Comparison of ENCODE assay signal across 24 cellular contexts in genomic region chr2:108305901-108306300, GRCh38. TPM values are rescaled to one million over a fixed set of nuclear protein-coding genes. Genes with fewer than 3 reads are reported as not detected.
"Had no signal": no experiment of that assay in that cellular context is flagged by ENCODE, and none has a peak within 500 bp of the region (broad histone marks: within the 10 kb centered on the region; RNA-seq: fewer than 3 reads in every experiment).

No MANE protein-coding gene starts in this region.

- H3K9me3 Mint-ChIP-seq: activated CD4-positive, alpha-beta memory T cell treated with anti-CD3 and anti-CD28 coated beads for 36 hours; activated naive CD8-positive, alpha-beta T cell treated with anti-CD3 and anti-CD28 coated beads, Interleukin-2, amount 50 U/mL, for 24 hours; neural crest cell; T-helper 1 cell treated with Interleukin-12 subunit alpha and Interleukin-12 subunit beta and Interleukin-4 antibody, amounts not matched to agents 30 μg/mL and 1 μg/mL, for 36 hours had no signal

- ATAC-seq: activated naive CD8-positive, alpha-beta T cell treated with anti-CD3 and anti-CD28 coated beads, Interleukin-2, amount 50 U/mL, for 24 hours; esophagus mucosa; gastrocnemius medialis; lower lobe of right lung; mucosa of descending colon; stimulated activated naive CD8-positive, alpha-beta T cell treated with anti-CD3 and anti-CD28 coated beads, Interleukin-15, Interleukin-2, amounts not matched to agents 100 U/mL and 50 U/mL, for 24 hours had no signal

- H3K27ac ChIP-seq: brain microvascular endothelial cell, gastrocnemius medialis, lower lobe of right lung had no signal

- FAIRE-seq: colon, keratinocyte had no signal

- H3K36me3 Mint-ChIP-seq: activated CD4-positive, alpha-beta memory T cell treated with anti-CD3 and anti-CD28 coated beads for 36 hours had no signal

- H3K36me3 ChIP-seq: brain microvascular endothelial cell, gastrocnemius medialis, lower lobe of right lung had no signal

- H3K27me3 Mint-ChIP-seq: activated naive CD8-positive, alpha-beta T cell treated with anti-CD3 and anti-CD28 coated beads, Interleukin-2, amount 50 U/mL, for 24 hours had no signal

- H3K4me3 ChIP-seq: gastrocnemius medialis, lower lobe of right lung, mucosa of descending colon had no signal

- H3K4me3 Mint-ChIP-seq: activated CD4-positive, alpha-beta memory T cell treated with anti-CD3 and anti-CD28 coated beads for 36 hours; activated naive CD8-positive, alpha-beta T cell treated with anti-CD3 and anti-CD28 coated beads, Interleukin-2, amount 50 U/mL, for 24 hours; neural crest cell; T-helper 1 cell treated with Interleukin-12 subunit alpha and Interleukin-12 subunit beta and Interleukin-4 antibody, amounts not matched to agents 30 μg/mL and 1 μg/mL, for 36 hours had no signal

- H3K4me1 ChIP-seq: gastrocnemius medialis, lower lobe of right lung had no signal

- H3K27me3 ChIP-seq: brain microvascular endothelial cell, gastrocnemius medialis had no signal

- H3K9me3 ChIP-seq: gastrocnemius medialis, lower lobe of right lung, mucosa of descending colon had no signal

- H3K4me1 Mint-ChIP-seq: neural crest cell had no signal

- H3K27ac Mint-ChIP-seq: activated CD4-positive, alpha-beta memory T cell treated with anti-CD3 and anti-CD28 coated beads for 36 hours; activated naive CD8-positive, alpha-beta T cell treated with anti-CD3 and anti-CD28 coated beads, Interleukin-2, amount 50 U/mL, for 24 hours; T-helper 1 cell treated with Interleukin-12 subunit alpha and Interleukin-12 subunit beta and Interleukin-4 antibody, amounts not matched to agents 30 μg/mL and 1 μg/mL, for 36 hours had no signal

- DNase-seq: activated CD4-positive, alpha-beta memory T cell treated with anti-CD3 and anti-CD28 coated beads for 36 hours; activated CD4-positive, alpha-beta T cell treated with anti-CD3 and anti-CD28 coated beads for 48 hours; activated effector memory CD4-positive, alpha-beta T cell treated with anti-CD3 and anti-CD28 coated beads, Interleukin-2, amount 50 U/mL, for 16 hours; activated naive CD4-positive, alpha-beta T cell treated with anti-CD3 and anti-CD28 coated beads, Interleukin-2, amount 50 U/mL, for 16 hours; activated naive CD8-positive, alpha-beta T cell treated with anti-CD3 and anti-CD28 coated beads, Interleukin-2, amount 50 U/mL, for 24 hours; brain microvascular endothelial cell; central memory CD4-positive, alpha-beta T cell; effector memory CD4-positive, alpha-beta T cell; gastrocnemius medialis; head of caudate nucleus; hypothalamus; lower lobe of right lung; mesendoderm; mucosa of descending colon; retina; stimulated activated CD4-positive, alpha-beta T cell treated with anti-CD3 and anti-CD28 coated beads, Interleukin-4, amount 100 ng/mL, for 4 hours; stimulated activated naive CD8-positive, alpha-beta T cell treated with anti-CD3 and anti-CD28 coated beads, Interleukin-15, Interleukin-2, amounts not matched to agents 100 U/mL and 50 U/mL, for 24 hours; T1000 had no signal

RNA-seq across cellular contexts. Expression of gene SULT1C2, which starts 17.2 kb away (rescaled TPM):
- total RNA-seq: activated CD4-positive, alpha-beta memory T cell treated with anti-CD3 and anti-CD28 coated beads for 36 hours; dermis microvascular lymphatic vessel endothelial cell; esophagus mucosa had no signal
- polyA plus RNA-seq: keratinocyte had no signal
